ENCODE assay signal across 24 cellular contexts in the genomic region with DNA sequence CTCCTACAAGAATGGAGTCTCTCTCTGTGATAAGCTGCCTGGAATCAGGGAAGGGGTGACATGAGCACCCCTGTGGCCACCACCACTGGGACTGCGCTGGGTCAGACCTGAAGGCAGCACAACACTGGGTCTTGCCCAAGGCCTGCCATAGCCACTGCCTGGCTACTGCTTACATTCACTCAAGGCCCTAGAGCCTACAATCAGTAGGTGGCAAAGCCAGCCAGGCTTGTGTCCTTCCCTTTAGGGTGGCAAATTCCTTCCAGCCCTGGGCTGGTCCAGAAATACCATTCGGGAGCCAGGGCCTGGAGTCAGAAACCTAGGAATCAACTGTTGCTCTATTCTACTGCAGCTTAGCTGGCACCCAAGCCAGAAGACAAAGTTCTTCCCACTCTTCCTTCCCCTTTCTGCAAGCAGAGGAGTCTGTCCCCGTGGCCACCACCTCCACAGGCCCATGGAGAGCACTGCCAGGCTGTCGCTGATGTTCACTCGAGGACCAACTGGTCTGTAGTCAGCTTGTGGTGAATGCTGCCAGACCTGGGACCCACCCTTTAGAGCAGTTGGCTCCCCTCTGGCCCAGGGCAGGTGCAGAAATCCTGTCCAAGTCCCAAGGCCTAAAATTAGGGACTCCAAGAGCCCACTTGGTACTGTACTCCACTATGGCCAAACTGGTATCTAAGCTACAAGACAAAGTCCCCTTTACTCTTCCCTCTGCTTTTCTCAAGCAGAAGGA.
"Had no signal": no experiment of that assay in that cellular context is flagged by ENCODE, and none has a peak within 500 bp of the region (broad histone marks: within the 10 kb centered on the region; RNA-seq: fewer than 3 reads in every experiment).

No MANE protein-coding gene starts in this region.

- H3K36me3 Mint-ChIP-seq: memory B cell; natural killer cell treated with Interleukin-12 subunit alpha and Interleukin-12 subunit beta and Interleukin-15 and Interleukin-18, amount 100 ng/mL, for 72 hours; neural progenitor cell; stimulated activated effector memory CD8-positive, alpha-beta T cell treated with anti-CD3 and anti-CD28 coated beads, Interleukin-12 subunit alpha, Interleukin-12 subunit beta, amount 100 ng/mL, for 72 hours had no signal

- DNase-seq: effector memory CD4-positive, alpha-beta T cell; hippocampal formation; kidney glomerular epithelial cell; lower lobe of right lung; nucleus accumbens; pancreas; right lobe of liver; stimulated activated CD4-positive, alpha-beta T cell treated with anti-CD3 and anti-CD28 coated beads, Interleukin-4, amount 100 ng/mL, for 1 hour; stimulated activated CD8-positive, alpha-beta memory T cell treated with anti-CD3 and anti-CD28 coated beads, Interleukin-4, amount 100 ng/mL, for 48 hours; tibial artery; upper lobe of right lung had no signal

- H3K4me2 ChIP-seq: neural progenitor cell had no signal

- ATAC-seq: esophagus mucosa; left lobe of liver; natural killer cell treated with Interleukin-12 subunit alpha and Interleukin-12 subunit beta and Interleukin-15 and Interleukin-18, amount 100 ng/mL, for 72 hours; pancreas; right lobe of liver; stimulated activated effector memory CD8-positive, alpha-beta T cell treated with anti-CD3 and anti-CD28 coated beads, Interleukin-12 subunit alpha, Interleukin-12 subunit beta, amount 100 ng/mL, for 72 hours; upper lobe of right lung had no signal

- FAIRE-seq: endometrium, frontal cortex, islet of Langerhans, pancreas had no signal

- H3K9me3 Mint-ChIP-seq: neural progenitor cell; stimulated activated effector memory CD8-positive, alpha-beta T cell treated with anti-CD3 and anti-CD28 coated beads, Interleukin-12 subunit alpha, Interleukin-12 subunit beta, amount 100 ng/mL, for 72 hours had no signal

- H3K9me3 ChIP-seq: lower lobe of right lung, pancreas, right lobe of liver, tibial artery, upper lobe of right lung, vagina had no signal

- H3K4me1 Mint-ChIP-seq: memory B cell; neural progenitor cell; stimulated activated effector memory CD8-positive, alpha-beta T cell treated with anti-CD3 and anti-CD28 coated beads, Interleukin-12 subunit alpha, Interleukin-12 subunit beta, amount 100 ng/mL, for 72 hours had no signal

- H3K36me3 ChIP-seq: lower lobe of right lung, neural progenitor cell, pancreas, right lobe of liver, tibial artery, upper lobe of right lung, vagina had no signal

- H3K27me3 ChIP-seq: neural progenitor cell, pancreas, right lobe of liver, tibial artery, upper lobe of right lung, vagina had no signal

- H3K4me3 ChIP-seq: lower lobe of right lung, neural progenitor cell, pancreas, right lobe of liver, tibial artery, upper lobe of right lung, vagina had no signal

- H3K4me1 ChIP-seq: lower lobe of right lung, neural progenitor cell, pancreas, right lobe of liver, upper lobe of right lung, vagina had no signal

- H3K27ac Mint-ChIP-seq: memory B cell; natural killer cell treated with Interleukin-12 subunit alpha and Interleukin-12 subunit beta and Interleukin-15 and Interleukin-18, amount 100 ng/mL, for 72 hours; neural progenitor cell; progenitor cell of endocrine pancreas; stimulated activated effector memory CD8-positive, alpha-beta T cell treated with anti-CD3 and anti-CD28 coated beads, Interleukin-12 subunit alpha, Interleukin-12 subunit beta, amount 100 ng/mL, for 72 hours; stimulated activated naive CD8-positive, alpha-beta T cell treated with anti-CD3 and anti-CD28 coated beads, Interleukin-15, Interleukin-2, amounts not matched to agents 100 ng/mL and 50 ng/mL, for 24 hours had no signal

- H3K4me3 Mint-ChIP-seq: memory B cell; mesothelial cell of epicardium; natural killer cell treated with Interleukin-12 subunit alpha and Interleukin-12 subunit beta and Interleukin-15 and Interleukin-18, amount 100 ng/mL, for 72 hours; neural progenitor cell; stimulated activated effector memory CD8-positive, alpha-beta T cell treated with anti-CD3 and anti-CD28 coated beads, Interleukin-12 subunit alpha, Interleukin-12 subunit beta, amount 100 ng/mL, for 72 hours; stimulated activated naive CD8-positive, alpha-beta T cell treated with anti-CD3 and anti-CD28 coated beads, Interleukin-15, Interleukin-2, amounts not matched to agents 100 ng/mL and 50 ng/mL, for 24 hours had no signal

- H3K27ac ChIP-seq: lower lobe of right lung, neural progenitor cell, pancreas, right lobe of liver, tibial artery, upper lobe of right lung, vagina had no signal

- H3K9ac ChIP-seq: neural progenitor cell had no signal

- H2AFZ ChIP-seq: neural progenitor cell had no signal
